Comparison of ENCODE assay signal across 19 cellular contexts in genomic region chr2:235157746-235158482, GRCh38.
"Had no signal": no experiment of that assay in that cellular context is flagged by ENCODE, and none has a peak within 500 bp of the region (broad histone marks: within the 10 kb centered on the region; RNA-seq: fewer than 3 reads in every experiment).

No MANE protein-coding gene starts in this region.

- H3K4me1 ChIP-seq: testis had no signal

- ATAC-seq: left lobe of liver; sciatic nerve; stimulated activated naive B cell treated with anti-CD40 and anti-IgM and Interleukin-4, amounts not matched to agents 10 μg/mL and 1 μg/mL and 100 μg/mL, for 72 hours; stimulated activated naive CD8-positive, alpha-beta T cell treated with anti-CD3 and anti-CD28 coated beads, Interleukin-15, amount 100 ng/mL, for 72 hours had no signal

- H3K9me3 ChIP-seq: testis had no signal

- H3K36me3 Mint-ChIP-seq: mesothelial cell of epicardium; stimulated activated naive B cell treated with anti-CD40 and anti-IgM and Interleukin-4, amounts not matched to agents 10 μg/mL and 1 μg/mL and 100 μg/mL, for 72 hours had no signal

- H3K27ac ChIP-seq: coronary artery, hepatocyte, skin epidermis, testis had no signal

- H3K79me2 ChIP-seq: hepatocyte had no signal

- H3K4me2 ChIP-seq: hepatocyte had no signal

- H3K27ac Mint-ChIP-seq: mesothelial cell of epicardium; nephron; stimulated activated naive B cell treated with anti-CD40 and anti-IgM and Interleukin-4, amounts not matched to agents 10 μg/mL and 1 μg/mL and 100 μg/mL, for 72 hours had no signal

- H3K4me3 ChIP-seq: coronary artery, hepatocyte, skin epidermis, testis had no signal

- H3K27me3 ChIP-seq: hepatocyte, testis had no signal

- DNase-seq: effector CD4-positive, alpha-beta T cell; foreskin melanocyte; head of caudate nucleus; islet precursor cell; mammary epithelial cell; posterior cingulate gyrus; stimulated activated CD4-positive, alpha-beta T cell treated with anti-CD3 and anti-CD28 coated beads, Interleukin-2, amount 100 ng/mL, for 24 hours; stimulated activated CD4-positive, alpha-beta T cell treated with anti-CD3 and anti-CD28 coated beads, Interleukin-4, amount 100 ng/mL, for 4 hours; stimulated activated naive B cell treated with anti-CD40 and anti-IgM and Interleukin-4, amounts not matched to agents 10 μg/mL and 1 μg/mL and 100 μg/mL, for 72 hours; stimulated activated naive CD8-positive, alpha-beta T cell treated with anti-CD3 and anti-CD28 coated beads, Interleukin-15, amount 100 ng/mL, for 72 hours; testis; trophoblast cell had no signal

- H3K4me1 Mint-ChIP-seq: mesothelial cell of epicardium; stimulated activated naive B cell treated with anti-CD40 and anti-IgM and Interleukin-4, amounts not matched to agents 10 μg/mL and 1 μg/mL and 100 μg/mL, for 72 hours; stimulated activated naive CD8-positive, alpha-beta T cell treated with anti-CD3 and anti-CD28 coated beads, Interleukin-15, amount 100 ng/mL, for 72 hours had no signal

- H3K9me3 Mint-ChIP-seq: stimulated activated naive B cell treated with anti-CD40 and anti-IgM and Interleukin-4, amounts not matched to agents 10 μg/mL and 1 μg/mL and 100 μg/mL, for 72 hours; stimulated activated naive CD8-positive, alpha-beta T cell treated with anti-CD3 and anti-CD28 coated beads, Interleukin-15, amount 100 ng/mL, for 72 hours had no signal

- H2AFZ ChIP-seq: hepatocyte had no signal

- H3K4me3 Mint-ChIP-seq: mesothelial cell of epicardium; nephron; stimulated activated naive B cell treated with anti-CD40 and anti-IgM and Interleukin-4, amounts not matched to agents 10 μg/mL and 1 μg/mL and 100 μg/mL, for 72 hours; stimulated activated naive CD8-positive, alpha-beta T cell treated with anti-CD3 and anti-CD28 coated beads, Interleukin-15, amount 100 ng/mL, for 72 hours had no signal
